9 cellular contexts compared by ENCODE assay signal in the genomic region with DNA sequence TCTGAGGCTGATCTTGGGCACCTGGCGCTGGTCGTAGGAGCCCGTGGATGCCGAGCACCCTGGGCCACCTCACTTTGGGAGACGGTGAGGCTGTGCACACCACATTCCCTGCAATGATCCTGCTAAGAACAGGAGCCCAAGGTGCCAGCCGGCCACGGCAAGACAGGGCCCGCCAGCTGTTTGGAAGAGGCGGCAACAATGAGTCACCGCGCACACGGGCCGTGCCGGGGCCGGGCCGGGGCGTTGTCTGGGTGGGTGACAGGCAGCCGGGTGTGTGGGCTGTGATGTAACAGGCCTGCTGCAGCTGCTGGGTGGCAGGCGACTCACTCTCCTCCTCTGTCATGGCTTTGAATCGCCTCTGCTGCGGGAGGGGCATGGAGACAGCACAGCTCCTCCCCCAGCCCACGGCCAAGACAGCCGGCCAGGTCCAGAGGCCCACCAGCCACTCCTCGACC. TPM values are rescaled to one million over a fixed set of nuclear protein-coding genes. Genes with fewer than 3 reads are reported as not detected.
DNase-seq lines count a peak whose midpoint lies in the region; ATAC-seq and TF ChIP-seq lines count a peak whose summit lies in the region.
"Had no signal": no experiment of that assay in that cellular context is flagged by ENCODE, and none has a peak within 500 bp of the region (broad histone marks: within the 10 kb centered on the region; RNA-seq: fewer than 3 reads in every experiment).

No MANE protein-coding gene starts in this region.

- H3K4me3 ChIP-seq in GM23248 (no peak overlapping the region), spleen (no peak overlapping the region)
- H3K4me3 ChIP-seq: right lobe of liver had no signal

- H3K4me1 ChIP-seq in GM23248 (ENCODE audit: insufficient read depth) (peaks cover 9% of the 10 kb centered on the region), spleen (peaks cover 0 to 16% (median 9%) of the 10 kb centered on the region in 6 donors)
- H3K4me1 ChIP-seq: right lobe of liver had no signal

- no peak overlapping the region; the same call in 1 of the 2 replicates for H3K9ac ChIP-seq in GM23248

- H3K9me3 ChIP-seq in GM23248 (ENCODE audit: low read depth), result no peaks in the 10 kb centered on the region
- H3K9me3 ChIP-seq in spleen, result no peaks in the 10 kb centered on the region
- H3K9me3 ChIP-seq: right lobe of liver had no signal

- 4 to 5% methylated on average over 9 to 22 of the region's 24 CpGs for WGBS in GM23248 (ENCODE audit: low coverage in 1 of 2, low lambda C conversion rate in 2 of 2, missing lambda C conversion rate in 2 of 2), 2 experiments
- 54 to 70% (median 59%) methylated on average over 7 to 24 of the region's 24 CpGs; no CpG with 5 or more reads in 1 of the 5 donors for WGBS in spleen, 5 donors

- H2AFZ ChIP-seq in GM23248, result no peak overlapping the region

- H3K79me2 ChIP-seq in GM23248 (ENCODE audit: insufficient read depth), result no peaks in the 10 kb centered on the region

- intact Hi-C loops in spleen (cut with DNase I; ENCODE audit: low total_unique reads), result no loop called here

- in situ Hi-C loops in GM23248 (cut with MboI), result no loop called here

- no peak for TF ChIP-seq POLR2A in spleen (IDR thresholded peaks at IDR 0.05)

- H3K27ac ChIP-seq in GM23248, result no peak overlapping the region
- H3K27ac ChIP-seq in spleen, result no peak overlapping the region
- H3K27ac ChIP-seq: right lobe of liver had no signal

- no peaks in the 10 kb centered on the region for H3F3A ChIP-seq in GM23248 (ENCODE audit: insufficient read depth)

- H3K36me3 ChIP-seq in GM23248 (ENCODE audit: low read depth) (no peaks in the 10 kb centered on the region), spleen (no peaks in the 10 kb centered on the region)
- H3K36me3 ChIP-seq: right lobe of liver had no signal

- H4K20me1 ChIP-seq in GM23248 (ENCODE audit: insufficient read depth), result no peaks in the 10 kb centered on the region

- H3K27me3 ChIP-seq in GM23248 (replicated peaks; ENCODE audit: insufficient read depth) (peaks cover 21% of the 10 kb centered on the region), spleen (replicated peaks in 1 of 7) (peaks cover 0 to 60% (median 6%) of the 10 kb centered on the region in 7 donors)
- H3K27me3 ChIP-seq: right lobe of liver had no signal

- H3K4me2 ChIP-seq in GM23248 (ENCODE audit: unreplicated experiment), result peak overlapping the region; percentile 25

- no peak for TF ChIP-seq CTCF in spleen (IDR thresholded peaks at IDR 0.05 in 8 of 11, conservative IDR thresholded peaks at IDR 0.05 in 3 of 11)

- H3K9me2 ChIP-seq in GM23248 (ENCODE audit: insufficient read depth), result no peaks in the 10 kb centered on the region

- ATAC-seq in HG02852 (IDR thresholded peaks at IDR 0.05; ENCODE audit: unreplicated experiment), result no peak

- DNase-seq in GM23248, result peak; percentile 98
- peak; percentile 90 for DNase-seq in NOMO-1 treated with dmso at 0.1 percent for 144 hours (lab: John Stamatoyannopoulos, UW; ENCODE audit: unreplicated experiment)
- DNase-seq in activated T-cell treated with anti-CD3 and anti-CD28 coated beads for 48 hours (ENCODE audit: low read depth), result peak; percentile 54
- DNase-seq in globus pallidus (ENCODE audit: low spot score), result peak; percentile 5
- DNase-seq in spleen, result peak; percentile 62
- no peak for DNase-seq in NCI-H2029 (lab: John Stamatoyannopoulos, UW)
- no peak for DNase-seq in midbrain (lab: John Stamatoyannopoulos, UW)

RNA-seq across cellular contexts. Expression of a gene that starts 49.7 kb away (rescaled TPM):
- 106 and 114 TPM in 2 replicates for total RNA-seq in GM23248 (2014; rRNA removed; shearing (Covaris generic))
- polyA plus RNA-seq in GM23248 (2016; fragmentation: Nextera tagmentation; extraction: Ambion mirVana) (58.3 and 61.5 TPM in 2 replicates), spleen (10 to 100 TPM; 38.0 to 78.1 (median 65.3) TPM)
- total RNA-seq in spleen, result 10 to 100 TPM; 28.9 to 84.3 (median 62.8) TPM

Comparison
In these comparisons a context has a peak if more than half of its experiments do, and no peak if none do; other contexts are left out.
1. DNase-seq: peak in GM23248 (single experiment), NOMO-1 treated with dmso at 0.1 percent for 144 hours (single experiment), activated T-cell treated with anti-CD3 and anti-CD28 coated beads for 48 hours (single experiment), globus pallidus (single experiment) and spleen (single experiment); none in NCI-H2029 (single experiment) and midbrain (single experiment).